Comparison of ENCODE assay signal across 9 cellular contexts in genomic region chr17:18718643-18719098, GRCh38. TPM values are rescaled to one million over a fixed set of nuclear protein-coding genes. Genes with fewer than 3 reads are reported as not detected.
DNase-seq lines count a peak whose midpoint lies in the region; ATAC-seq, FAIRE-seq and TF ChIP-seq lines count a peak whose summit lies in the region.
"Not testable (repeated sequence)": the region's sequence is repeated elsewhere in the genome, so short reads cannot be mapped to it uniquely, and the experiment has no call there.
"Had no signal": no experiment of that assay in that cellular context is flagged by ENCODE, and none has a peak within 500 bp of the region (broad histone marks: within the 10 kb centered on the region; RNA-seq: fewer than 3 reads in every experiment).

No MANE protein-coding gene starts in this region.

- not testable (repeated sequence) for H3K23ac ChIP-seq in mesendoderm (ENCODE audit: low read length)

- H4K8ac ChIP-seq in mesendoderm (ENCODE audit: low read depth, low read length), result not testable (repeated sequence)

- DNase-seq in HCEC 1CT (peak; percentile 6), NCI-H146 (lab: John Stamatoyannopoulos, UW) (peak; percentile 64), breast epithelium (ENCODE audit: low spot score in 2 of 2) (peak in 1 of 2 donors; percentile 23), foreskin keratinocyte (peak; percentile 67 to 84), mesendoderm (peak; percentile 62), small intestine (peak; percentile 74)
- not testable (repeated sequence) for DNase-seq in T-helper 17 cell

- H2BK120ac ChIP-seq in mesendoderm (ENCODE audit: low read depth, low read length), result not testable (repeated sequence)

- TF ChIP-seq POLR2A in breast epithelium (IDR thresholded peaks at IDR 0.05), result not testable (repeated sequence)

- H3K79me2 ChIP-seq in ACC112 (ENCODE audit: control insufficient read depth, insufficient read depth, low read length, unreplicated experiment); mesendoderm (ENCODE audit: control insufficient read depth, insufficient read depth, low read length): not testable (repeated sequence)

- not testable (repeated sequence) for H3K4me3 ChIP-seq in ACC112 (ENCODE audit: low read depth, low read length); breast epithelium; mesendoderm (ENCODE audit: low read length); small intestine (ENCODE audit: low read depth in 1 of 2, low read length in 2 of 2)

- H3K27ac ChIP-seq in ACC112 (ENCODE audit: low read depth, low read length) (peak overlapping the region; percentile 38; the same call in 1 of the 2 replicates), breast epithelium (peak overlapping the region; percentile 71 to 74), foreskin keratinocyte (peak overlapping the region; percentile 97), small intestine (ENCODE audit: low read depth in 1 of 2, low read length in 1 of 2) (peak overlapping the region; percentile 20 to 91)
- not testable (repeated sequence) for H3K27ac ChIP-seq in mesendoderm (ENCODE audit: low read depth, low read length)

- H3K18ac ChIP-seq in mesendoderm (ENCODE audit: low read length), result not testable (repeated sequence)

- H2BK15ac ChIP-seq in mesendoderm (replicated peaks; ENCODE audit: low read depth), result not testable (repeated sequence)

- H4K5ac ChIP-seq in mesendoderm (ENCODE audit: low read length), result not testable (repeated sequence)

- not testable (repeated sequence) for H3K27me3 Mint-ChIP-seq in T-helper 17 cell

- not testable (repeated sequence) for H3K4me2 ChIP-seq in mesendoderm (ENCODE audit: low read length)

- intact Hi-C loops in breast epithelium (cut with DNase I; ENCODE audit: low total_unique reads), result not testable (repeated sequence)

- not testable (repeated sequence) for H2AFZ ChIP-seq in ACC112 (ENCODE audit: low read length, unreplicated experiment)

- H3K36me3 ChIP-seq in ACC112 (ENCODE audit: insufficient read depth, low read length); breast epithelium; mesendoderm (ENCODE audit: control insufficient read depth, insufficient read depth, low read length); small intestine (ENCODE audit: control insufficient read depth in 2 of 2, insufficient read depth in 2 of 2, low read length in 2 of 2): not testable (repeated sequence)

- not testable (repeated sequence) for H3K36me3 Mint-ChIP-seq in T-helper 17 cell (ENCODE audit: low read depth)

- WGBS in mesendoderm (ENCODE audit: extremely low coverage, insufficient coverage, low lambda C conversion rate), result no CpG with 5 or more reads among the region's 5 CpGs
- 14 to 49% (median 29%) methylated on average over 4 of the region's 5 CpGs for WGBS in small intestine, 3 donors

- not testable (repeated sequence) for H3K56ac ChIP-seq in mesendoderm (ENCODE audit: low read length)

- TF ChIP-seq CTCF in breast epithelium (IDR thresholded peaks at IDR 0.05); foreskin keratinocyte (conservative IDR thresholded peaks at IDR 0.05): not testable (repeated sequence)

- not testable (repeated sequence) for H3K79me1 ChIP-seq in mesendoderm (ENCODE audit: low read length)

- H3K4me1 Mint-ChIP-seq in T-helper 17 cell, result not testable (repeated sequence)

- peak overlapping the region; percentile 19 for H3K27ac Mint-ChIP-seq in T-helper 17 cell

- not testable (repeated sequence) for FAIRE-seq in small intestine (lab: Jason Lieb, UNC)

- not testable (repeated sequence) for H3K9me3 ChIP-seq in T-helper 17 cell (ENCODE audit: control insufficient read depth, low read length, poor library complexity, severe bottlenecking); breast epithelium; small intestine (ENCODE audit: control insufficient read depth, low read depth)

- not testable (repeated sequence) for H3K4ac ChIP-seq in mesendoderm (ENCODE audit: low read depth, low read length)

- H2AK5ac ChIP-seq in mesendoderm (ENCODE audit: low read length), result not testable (repeated sequence)

- H2BK5ac ChIP-seq in mesendoderm (ENCODE audit: low read length), result not testable (repeated sequence)

- peaks cover 17% of the 10 kb centered on the region for H3K4me1 ChIP-seq in ACC112 (ENCODE audit: control insufficient read depth, insufficient read depth, low read length, unreplicated experiment)
- not testable (repeated sequence) for H3K4me1 ChIP-seq in breast epithelium; foreskin keratinocyte; mesendoderm (ENCODE audit: control insufficient read depth, low read depth, low read length); small intestine (ENCODE audit: control insufficient read depth in 2 of 2, insufficient read depth in 1 of 2, low read depth in 1 of 2, low read length in 1 of 2)

- ATAC-seq in T-helper 17 cell, result not testable (repeated sequence)
- ATAC-seq in foreskin keratinocyte, result peak; percentile 65

- H3K27me3 ChIP-seq in ACC112 (ENCODE audit: insufficient read depth, low read length); breast epithelium; foreskin keratinocyte; mesendoderm (ENCODE audit: insufficient read depth, low read length, poor library complexity); small intestine (ENCODE audit: control insufficient read depth in 2 of 2, insufficient read depth in 2 of 2, low read length in 2 of 2): not testable (repeated sequence)

- H3K4me3 Mint-ChIP-seq in T-helper 17 cell, result not testable (repeated sequence)

- H3K9ac ChIP-seq in mesendoderm (ENCODE audit: low read length), result not testable (repeated sequence)

RNA-seq across cellular contexts. Expression of gene FBXW10, which starts 25.2 kb away (rescaled TPM):
- total RNA-seq in T-helper 17 cell, result not detected
- under 1 TPM in 1 of 3 donors, not detected in 2; 0.15 TPM for total RNA-seq in breast epithelium
- total RNA-seq in foreskin keratinocyte, result 0.04 TPM in 1 of 2 replicates, not detected in the other
- polyA plus RNA-seq in foreskin keratinocyte, result 0.01 and 0.02 TPM in 2 replicates
- 0.01 TPM for polyA plus RNA-seq in mesendoderm (2013, experiment 1 of 2)
- polyA plus RNA-seq in mesendoderm (2013, experiment 2 of 2), result 0.03 TPM
- polyA plus RNA-seq in small intestine, result under 1 TPM in 2 of 3 donors, not detected in 1; 0.16 to 0.22 TPM
- total RNA-seq: thoracic aorta had no signal

RNA-seq across cellular contexts. Expression of gene FOXO3B, which starts 36.6 kb away (rescaled TPM):
- total RNA-seq in T-helper 17 cell, result 1 to 10 TPM; 4.5 to 4.6 TPM
- total RNA-seq in breast epithelium, result 10 to 100 TPM in 1 of 3 donors, 1 to 10 TPM in 2; 4.6 to 13.9 (median 8.2) TPM
- 1.9 and 3.3 TPM in 2 replicates for total RNA-seq in foreskin keratinocyte
- polyA plus RNA-seq in foreskin keratinocyte, result 0.19 and 0.54 TPM in 2 replicates
- polyA plus RNA-seq in mesendoderm (2013, experiment 1 of 2), result 8.1 TPM
- 7.8 TPM for polyA plus RNA-seq in mesendoderm (2013, experiment 2 of 2)
- polyA plus RNA-seq in small intestine, result 1 to 10 TPM in 1 of 3 donors, not detected in 2; 1.1 TPM
